16 cellular contexts compared by ENCODE assay signal in genomic region chr15:34161329-34161953, GRCh38. TPM values are rescaled to one million over a fixed set of nuclear protein-coding genes. Genes with fewer than 3 reads are reported as not detected.
DNase-seq lines count a peak whose midpoint lies in the region; ATAC-seq, FAIRE-seq and TF ChIP-seq lines count a peak whose summit lies in the region.
"Had no signal": no experiment of that assay in that cellular context is flagged by ENCODE, and none has a peak within 500 bp of the region (broad histone marks: within the 10 kb centered on the region; RNA-seq: fewer than 3 reads in every experiment).

No MANE protein-coding gene starts in this region.

- CTCF ChIA-PET in activated B cell treated with CpG ODN at 0.5 μM for 24 hours (lab: Charles Lee) = no interaction called here

- H3K9me3 Mint-ChIP-seq in activated B cell treated with CpG ODN at 0.5 μM for 24 hours = peaks cover 35% of the 10 kb centered on the region

- H3K27me3 ChIP-seq in keratinocyte (ENCODE audit: control insufficient read depth, extremely low read depth, insufficient read depth, low read length) = no peaks in the 10 kb centered on the region
- H3K27me3 ChIP-seq in aorta (ENCODE audit: control insufficient read depth in 1 of 2, insufficient read depth in 2 of 2, low read length in 1 of 2) = no peaks in the 10 kb centered on the region
- H3K27me3 ChIP-seq in small intestine (ENCODE audit: control insufficient read depth in 2 of 2, insufficient read depth in 2 of 2, low read length in 2 of 2) = no peaks in the 10 kb centered on the region

- no peak for TF ChIP-seq CTCF in activated B cell treated with CpG ODN at 0.5 μM for 24 hours (IDR thresholded peaks at IDR 0.05)
- no peak for TF ChIP-seq CTCF in keratinocyte (optimal IDR thresholded peaks at IDR 0.05 in 1 of 3, IDR thresholded peaks at IDR 0.05 in 1 of 3, conservative IDR thresholded peaks at IDR 0.05 in 1 of 3; ENCODE audit: extremely low read depth in 1 of 3, insufficient read depth in 2 of 3, low read length in 3 of 3)

- dilution Hi-C loops in keratinocyte (cut with MboI; ENCODE audit: extremely low pct_ligation_motif_present, low sequenced_read_pairs) = no loop called here

- H3K4me3 ChIP-seq in keratinocyte (ENCODE audit: control insufficient read depth in 2 of 3, extremely low read depth in 1 of 3, insufficient read depth in 2 of 3, low read depth in 1 of 3, low read length in 3 of 3) = no peak overlapping the region
- no peak overlapping the region for H3K4me3 ChIP-seq in aorta (ENCODE audit: low read length in 2 of 2)
- no peak overlapping the region for H3K4me3 ChIP-seq in small intestine (ENCODE audit: low read depth in 1 of 2, low read length in 2 of 2)

- POLR2A ChIA-PET in activated B cell treated with CpG ODN at 0.5 μM for 24 hours (lab: Charles Lee) = interaction anchor here (0.8 to 0.9 kb wide), 2 partner anchors 47 to 64 kb away, joined by 3 read pairs; partner anchors contain the start of gene EMC4

- peak overlapping the region; percentile 44 for H3K27ac Mint-ChIP-seq in activated B cell treated with CpG ODN at 0.5 μM for 24 hours
- H3K27ac Mint-ChIP-seq: activated CD8-positive, alpha-beta T cell treated with anti-CD3 and anti-CD28 coated beads, Interleukin-2, amount 10 ng/mL, durations not matched to agents 7 days and 5 days had no signal

- peaks cover 76% of the 10 kb centered on the region for H3K36me3 Mint-ChIP-seq in activated B cell treated with CpG ODN at 0.5 μM for 24 hours (ENCODE audit: low read depth)

- H3K36me3 ChIP-seq in keratinocyte (ENCODE audit: control insufficient read depth in 2 of 2, extremely low read depth in 1 of 2, insufficient read depth in 2 of 2, low read length in 2 of 2) (peaks cover 9 to 16% of the 10 kb centered on the region in 2 experiments), aorta (ENCODE audit: control insufficient read depth in 1 of 2, insufficient read depth in 2 of 2, low read length in 1 of 2) (peaks cover 0 to 3% of the 10 kb centered on the region in 2 donors), small intestine (ENCODE audit: control insufficient read depth in 2 of 2, insufficient read depth in 2 of 2, low read length in 2 of 2) (peaks cover 0 to 20% of the 10 kb centered on the region in 2 donors)

- H3K4me3 Mint-ChIP-seq in activated B cell treated with CpG ODN at 0.5 μM for 24 hours = no peak overlapping the region
- H3K4me3 Mint-ChIP-seq: activated CD8-positive, alpha-beta T cell treated with anti-CD3 and anti-CD28 coated beads, Interleukin-2, amount 10 ng/mL, durations not matched to agents 7 days and 5 days; immature natural killer cell had no signal

- H3K9me3 ChIP-seq in keratinocyte (ENCODE audit: control insufficient read depth, low read depth, low read length) = peaks cover 18% of the 10 kb centered on the region
- H3K9me3 ChIP-seq in aorta (ENCODE audit: control insufficient read depth, low read length) = peaks cover 4% of the 10 kb centered on the region
- peaks cover 2% of the 10 kb centered on the region for H3K9me3 ChIP-seq in small intestine (ENCODE audit: control insufficient read depth, low read depth)

- peaks cover 14% of the 10 kb centered on the region for H3K4me1 Mint-ChIP-seq in activated B cell treated with CpG ODN at 0.5 μM for 24 hours

- H2AFZ ChIP-seq in keratinocyte (ENCODE audit: control insufficient read depth, low read length) = no peak overlapping the region

- H4K20me1 ChIP-seq in keratinocyte (ENCODE audit: control insufficient read depth, extremely low read depth, insufficient read depth, low read length) = no peaks in the 10 kb centered on the region

- no peaks in the 10 kb centered on the region for H3K27me3 Mint-ChIP-seq in activated B cell treated with CpG ODN at 0.5 μM for 24 hours

- H3K4me1 ChIP-seq in keratinocyte (ENCODE audit: control insufficient read depth, extremely low read depth, insufficient read depth, low read length) (no peaks in the 10 kb centered on the region), aorta (ENCODE audit: control insufficient read depth in 1 of 2, insufficient read depth in 2 of 2, low read length in 2 of 2) (peaks cover 0 to 2% of the 10 kb centered on the region in 2 donors), small intestine (ENCODE audit: control insufficient read depth in 2 of 2, insufficient read depth in 1 of 2, low read depth in 1 of 2, low read length in 1 of 2) (no peaks in the 10 kb centered on the region)

- DNase-seq in CD1c-positive myeloid dendritic cell (ENCODE audit: extremely low spot score) (peak; percentile 60), M059J (ENCODE audit: low read depth) (peak; percentile 46), activated B cell treated with CpG ODN at 0.5 μM for 24 hours (no peak), keratinocyte (ENCODE audit: low read depth, low spot score) (no peak), aorta (no peak), small intestine (no peak)
- DNase-seq in activated CD4-positive, alpha-beta T cell treated with anti-CD3 and anti-CD28 coated beads, Interleukin-2, amount 50 U/mL, for 48 hours = no peak
- DNase-seq: activated CD8-positive, alpha-beta T cell treated with anti-CD3 and anti-CD28 coated beads, Interleukin-2, amount 10 ng/mL, durations not matched to agents 7 days and 5 days; cortex of kidney; GDM1; immature natural killer cell; NCI-H2081; stimulated activated CD4-positive, alpha-beta T cell treated with anti-CD3 and anti-CD28 coated beads, Interleukin-4, amount 100 ng/mL, for 1 hour; stimulated activated naive CD4-positive, alpha-beta T cell treated with Interleukin-2 at 50 U/mL for 16 hours; T-helper 1 cell had no signal

- no peak overlapping the region for H3K4me2 ChIP-seq in keratinocyte (ENCODE audit: control insufficient read depth, extremely low read depth, insufficient read depth, low read depth, low read length)

- H3K9me1 ChIP-seq in keratinocyte (ENCODE audit: control insufficient read depth, extremely low read depth, insufficient read depth, low read length) = no peaks in the 10 kb centered on the region

- H3K9ac ChIP-seq in keratinocyte (ENCODE audit: control insufficient read depth, extremely low read depth, insufficient read depth, low read length) = no peak overlapping the region

- H3K27ac ChIP-seq in keratinocyte (ENCODE audit: control insufficient read depth, insufficient read depth, low read length) (peak overlapping the region; percentile 1), aorta (ENCODE audit: low read depth in 1 of 2, low read length in 2 of 2) (no peak overlapping the region), small intestine (ENCODE audit: low read depth in 1 of 2, low read length in 1 of 2) (no peak overlapping the region)

- peak; percentile 72 for ATAC-seq in activated B cell treated with CpG ODN at 0.5 μM for 24 hours (ENCODE audit: low read depth)
- ATAC-seq in aorta (ENCODE audit: low FRiP score) = no peak
- no peak for ATAC-seq in GM19463 (IDR thresholded peaks at IDR 0.05; ENCODE audit: unreplicated experiment)
- ATAC-seq: activated CD8-positive, alpha-beta T cell treated with anti-CD3 and anti-CD28 coated beads, Interleukin-2, amount 10 ng/mL, durations not matched to agents 7 days and 5 days had no signal

- H3K79me2 ChIP-seq in keratinocyte (ENCODE audit: control insufficient read depth, insufficient read depth, low read length) = peaks cover 28% of the 10 kb centered on the region

- 88 to 98% methylated on average over 9 of the region's 9 CpGs for WGBS in aorta, 2 donors
- WGBS in small intestine, 3 donors = 81 to 96% (median 88%) methylated on average over 9 of the region's 9 CpGs

- intact Hi-C loops in activated B cell treated with CpG ODN at 0.5 μM for 24 hours (cut with micrococcal nuclease) (no loop called here), aorta (cut with DNase I) (no loop called here)

- FAIRE-seq in keratinocyte (lab: Jason Lieb, UNC) (no peak), small intestine (lab: Jason Lieb, UNC) (no peak)

RNA-seq across cellular contexts. Expression of gene KATNBL1, which starts 48.5 kb away (rescaled TPM):
- 27.3 and 45.2 TPM in 2 replicates for total RNA-seq in M059J (2014; rRNA removed; shearing (Covaris generic))
- total RNA-seq in activated B cell treated with CpG ODN at 0.5 μM for 24 hours (46.2 and 53.3 TPM in 2 replicates), aorta (10 to 100 TPM; 64.5 to 64.7 TPM)
- polyA plus RNA-seq in keratinocyte (26.9 to 54.0 TPM (median 31.4 TPM) in 3 replicates), aorta (10 to 100 TPM; 16.4 to 32.0 TPM), small intestine (10 to 100 TPM in 2 of 3 donors, 1 to 10 TPM in 1; 8.6 to 15.0 (median 12.6) TPM)
- 43.0 TPM for polyA plus RNA-seq in keratinocyte (2011; ENCODE audit: low read depth)
- 15.5 and 29.8 TPM in 2 replicates for polyA plus RNA-seq in keratinocyte (2011; cell fraction: cytosol; rRNA removed)
- polyA plus RNA-seq in keratinocyte (2011; cell fraction: nucleus; rRNA removed) = 34.7 and 55.8 TPM in 2 replicates
- polyA plus RNA-seq in keratinocyte (2012; ENCODE audit: low replicate concordance) = 23.9 and 37.4 TPM in 2 replicates
- 1.9 to 34.7 TPM (median 13.1 TPM) in 3 replicates for polyA minus RNA-seq in keratinocyte
- 37.4 TPM for polyA minus RNA-seq in keratinocyte (2011; cell fraction: cytosol; rRNA and poly(A)+ RNA removed)
- 28.5 and 60.0 TPM in 2 replicates for polyA minus RNA-seq in keratinocyte (2011; cell fraction: nucleus; rRNA and poly(A)+ RNA removed)

RNA-seq across cellular contexts. Expression of gene PGBD4, which starts 59.6 kb away (rescaled TPM):
- 0.10 and 0.74 TPM in 2 replicates for total RNA-seq in M059J (2014; rRNA removed; shearing (Covaris generic))
- total RNA-seq in activated B cell treated with CpG ODN at 0.5 μM for 24 hours = 4.8 and 5.3 TPM in 2 replicates
- 1.1 to 2.7 TPM (median 2.3 TPM) in 3 replicates for polyA plus RNA-seq in keratinocyte
- 1.4 TPM for polyA plus RNA-seq in keratinocyte (2011; ENCODE audit: low read depth)
- polyA plus RNA-seq in keratinocyte (2011; cell fraction: cytosol; rRNA removed) = 0.51 and 0.88 TPM in 2 replicates
- polyA plus RNA-seq in keratinocyte (2011; cell fraction: nucleus; rRNA removed) = 4.6 and 5.0 TPM in 2 replicates
- 0.68 and 1.3 TPM in 2 replicates for polyA plus RNA-seq in keratinocyte (2012; ENCODE audit: low replicate concordance)
- 0.39 to 1.9 TPM (median 1.6 TPM) in 3 replicates for polyA minus RNA-seq in keratinocyte
- polyA minus RNA-seq in keratinocyte (2011; cell fraction: cytosol; rRNA and poly(A)+ RNA removed) = 0.96 TPM
- polyA minus RNA-seq in keratinocyte (2011; cell fraction: nucleus; rRNA and poly(A)+ RNA removed) = 1.4 and 2.1 TPM in 2 replicates
- 1 to 10 TPM; 1.7 TPM for total RNA-seq in aorta
- polyA plus RNA-seq in aorta = 1 to 10 TPM in 1 of 2 donors, under 1 TPM in 1; 0.13 to 1.4 TPM
- polyA plus RNA-seq in small intestine = 1 to 10 TPM in 1 of 3 donors, under 1 TPM in 2; 0.27 to 1.1 (median 0.89) TPM

RNA-seq across cellular contexts. Expression of gene EMC7, which starts 59.8 kb away (rescaled TPM):
- total RNA-seq in M059J (2014; rRNA removed; shearing (Covaris generic)) = 59.4 and 60.2 TPM in 2 replicates
- total RNA-seq in activated B cell treated with CpG ODN at 0.5 μM for 24 hours = 29.8 and 31.9 TPM in 2 replicates
- 68.2 to 101 TPM (median 77.3 TPM) in 3 replicates for polyA plus RNA-seq in keratinocyte
- polyA plus RNA-seq in keratinocyte (2011; ENCODE audit: low read depth) = 149 TPM
- 51.3 and 82.7 TPM in 2 replicates for polyA plus RNA-seq in keratinocyte (2011; cell fraction: cytosol; rRNA removed)
- 82.1 and 105 TPM in 2 replicates for polyA plus RNA-seq in keratinocyte (2011; cell fraction: nucleus; rRNA removed)
- polyA plus RNA-seq in keratinocyte (2012; ENCODE audit: low replicate concordance) = 80.0 and 104 TPM in 2 replicates
- polyA minus RNA-seq in keratinocyte = 18.0 to 36.0 TPM (median 22.1 TPM) in 3 replicates
- polyA minus RNA-seq in keratinocyte (2011; cell fraction: cytosol; rRNA and poly(A)+ RNA removed) = 20.0 TPM
- polyA minus RNA-seq in keratinocyte (2011; cell fraction: nucleus; rRNA and poly(A)+ RNA removed) = 15.0 and 20.9 TPM in 2 replicates
- 10 to 100 TPM; 53.5 to 60.1 TPM for total RNA-seq in aorta
- 10 to 100 TPM; 65.4 to 91.5 TPM for polyA plus RNA-seq in aorta
- polyA plus RNA-seq in small intestine = 10 to 100 TPM; 38.7 to 86.1 (median 41.1) TPM

Comparison
In these comparisons a context has a peak if more than half of its experiments do, and no peak if none do; other contexts are left out.
1. DNase-seq: peak in CD1c-positive myeloid dendritic cell (single experiment) and M059J (single experiment); none in activated B cell treated with CpG ODN at 0.5 μM for 24 hours (single experiment), keratinocyte (single experiment), aorta (0 of 2), small intestine (single experiment) and activated CD4-positive, alpha-beta T cell treated with anti-CD3 and anti-CD28 coated beads, Interleukin-2, amount 50 U/mL, for 48 hours (0 of 2).